ENCODE assay signal across 8 cellular contexts in the genomic region with DNA sequence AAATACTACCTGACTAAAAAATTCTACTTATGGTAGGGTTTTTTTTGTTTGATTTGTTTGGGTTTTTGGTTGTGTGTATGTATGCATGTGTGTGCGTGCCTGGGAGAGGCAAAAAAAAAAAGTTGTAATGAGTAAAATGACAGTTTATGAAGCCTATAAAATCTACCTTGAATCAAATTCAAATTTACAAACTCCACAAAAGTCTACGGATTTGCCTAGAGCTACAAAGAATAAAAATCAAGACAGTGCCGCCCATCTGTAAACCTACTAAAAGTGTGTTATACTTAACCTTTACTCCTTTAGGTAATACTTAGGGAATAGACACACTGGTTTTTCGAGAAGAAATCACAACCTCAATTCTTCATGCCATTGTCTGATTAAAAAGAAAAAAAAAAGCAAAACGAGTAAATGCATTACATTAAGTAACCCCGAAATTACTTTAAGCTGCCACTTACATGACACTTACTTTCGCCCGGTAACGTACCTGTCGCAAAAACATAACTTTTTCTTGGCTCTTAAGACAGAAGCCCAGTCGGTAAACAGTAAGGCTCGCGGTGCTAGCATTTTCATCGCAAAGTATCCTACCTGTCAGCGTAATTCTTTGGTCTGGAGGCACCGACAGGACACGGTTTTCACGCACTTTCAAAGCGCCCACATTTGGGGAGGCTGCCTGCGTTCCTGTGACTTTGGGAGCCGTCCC. TPM values are rescaled to one million over a fixed set of nuclear protein-coding genes. Genes with fewer than 3 reads are reported as not detected.
A peak's percentile ranks its signal among the peaks of the same experiment; 100 is the strongest.
DNase-seq lines count a peak whose midpoint lies in the region; ATAC-seq, FAIRE-seq and TF ChIP-seq lines count a peak whose summit lies in the region.

No MANE protein-coding gene starts in this region.

- no peak for TF ChIP-seq RAD21 in H1 (IDR thresholded peaks at IDR 0.05 in 1 of 2, conservative IDR thresholded peaks at IDR 0.05 in 1 of 2; ENCODE audit: low read depth in 2 of 2, low read length in 2 of 2)

- CTCF ChIA-PET in H1 (lab: Charles Lee; ENCODE audit: partially characterized antibody): interaction anchor here (0.7 to 2.0 kb wide), 7 partner anchors 20 to 424 kb away, joined by 3 to 6 read pairs (median 5); partner anchors contain the start of gene C1orf52

- peaks cover 27% of the 10 kb centered on the region for H3K79me2 ChIP-seq in MM.1S (ENCODE audit: low read length)
- peaks cover 0 to 49% of the 10 kb centered on the region in 2 experiments; a peak in 2 of 4 replicates for H3K79me2 ChIP-seq in H1 (ENCODE audit: control insufficient read depth in 1 of 2, insufficient read depth in 2 of 2, low read length in 2 of 2)

- 5% methylated on average over 21 of the region's 21 CpGs; no CpG with 5 or more reads in 1 of the 2 experiments for WGBS in H1 (ENCODE audit: extremely low coverage in 1 of 2, insufficient coverage in 1 of 2, insufficient read length in 1 of 2, insufficient replicate concordance in 2 of 2, low coverage in 1 of 2, low lambda C conversion rate in 2 of 2, missing lambda C conversion rate in 1 of 2), 2 experiments
- WGBS in neuronal stem cell (ENCODE audit: extremely low coverage in 2 of 2, insufficient read length in 2 of 2, insufficient replicate concordance in 1 of 2), 2 donors: 100% methylated on average over 1 of the region's 21 CpGs; no CpG with 5 or more reads in 1 of the 2 donors

- no peaks in the 10 kb centered on the region; the same call in 1 of the 2 replicates for H3F3A ChIP-seq in MM.1S (ENCODE audit: insufficient read depth, low read length)

- H3K27me3 ChIP-seq in MM.1S (replicated peaks; ENCODE audit: insufficient read depth, low read length): no peaks in the 10 kb centered on the region
- no peaks in the 10 kb centered on the region for H3K27me3 ChIP-seq in H1 (replicated peaks in 1 of 4; ENCODE audit: control insufficient read depth in 3 of 4, extremely low read depth in 1 of 4, insufficient read depth in 3 of 4, low read length in 3 of 4)
- peaks cover 0 to 30% (median 0%) of the 10 kb centered on the region in 3 experiments for H3K27me3 ChIP-seq in neuronal stem cell (ENCODE audit: control insufficient read depth in 3 of 3, insufficient read depth in 3 of 3, low read depth in 1 of 3, low read length in 3 of 3)

- peak overlapping the region; percentile 79 for H2AFZ ChIP-seq in MM.1S (ENCODE audit: low read length)
- H2AFZ ChIP-seq in H1 (ENCODE audit: low read length): no peak overlapping the region
- H2AFZ ChIP-seq in neuronal stem cell (ENCODE audit: low read length): peak overlapping the region; percentile 98

- H4K91ac ChIP-seq in H1 (replicated peaks; ENCODE audit: insufficient read length, low read length): no peak overlapping the region
- H4K91ac ChIP-seq in neuronal stem cell (ENCODE audit: low read depth, low read length, poor library complexity): no peak overlapping the region

- TF ChIP-seq CTCF in MM.1S (IDR thresholded peaks at IDR 0.05; ENCODE audit: low read length) (no peak), H1 (IDR thresholded peaks at IDR 0.05; ENCODE audit: control extremely low read depth in 1 of 3, insufficient read depth in 1 of 3, low read depth in 1 of 3, low read length in 3 of 3) (no peak)

- H3K14ac ChIP-seq in H1 (ENCODE audit: insufficient read length): no peak overlapping the region
- H3K14ac ChIP-seq in neuronal stem cell (ENCODE audit: low read length): no peak overlapping the region

- H3K36me3 ChIP-seq in MM.1S (replicated peaks; ENCODE audit: insufficient read depth, low read length) (no peaks in the 10 kb centered on the region), H1 (ENCODE audit: control insufficient read depth in 2 of 4, insufficient read depth in 4 of 4, low read length in 3 of 4) (no peaks in the 10 kb centered on the region), neuronal stem cell (replicated peaks in 1 of 2; ENCODE audit: control insufficient read depth in 2 of 2, insufficient read depth in 2 of 2, low read length in 2 of 2) (no peaks in the 10 kb centered on the region)

- peaks cover 6% of the 10 kb centered on the region; the same call in 1 of the 2 replicates for H3K4me1 ChIP-seq in MM.1S (ENCODE audit: low read length)
- H3K4me1 ChIP-seq in H1 (replicated peaks in 1 of 4; ENCODE audit: control insufficient read depth in 3 of 4, insufficient read depth in 4 of 4, low read length in 3 of 4): peaks cover 0 to 3% (median 1%) of the 10 kb centered on the region in 4 experiments; a peak in 3 of 7 replicates
- H3K4me1 ChIP-seq in neuronal stem cell (ENCODE audit: control insufficient read depth in 2 of 2, insufficient read depth in 1 of 2, low read depth in 1 of 2, low read length in 2 of 2): peaks cover 1 to 4% of the 10 kb centered on the region in 2 donors

- H2AK5ac ChIP-seq in H1 (ENCODE audit: low read depth, low read length): no peak overlapping the region
- H2AK5ac ChIP-seq in neuronal stem cell (ENCODE audit: low read depth, low read length): no peak overlapping the region

- no peak overlapping the region for H2BK20ac ChIP-seq in H1 (ENCODE audit: low read length)

- no peaks in the 10 kb centered on the region for H3K9me2 ChIP-seq in MM.1S (replicated peaks; ENCODE audit: insufficient read depth, low read length)

- no peak for TF ChIP-seq POLR2A in H1 (IDR thresholded peaks at IDR 0.05; ENCODE audit: control extremely low read depth in 1 of 2, low read depth in 2 of 2, low read length in 2 of 2)

- peaks cover 11% of the 10 kb centered on the region for H3K23me2 ChIP-seq in H1 (ENCODE audit: low read depth, low read length)

- H2BK12ac ChIP-seq in H1 (ENCODE audit: low read depth, low read length): no peak overlapping the region
- H2BK12ac ChIP-seq in neuronal stem cell (ENCODE audit: low read length): no peak overlapping the region

- H3K23ac ChIP-seq in H1 (ENCODE audit: insufficient read length): no peak overlapping the region
- H3K23ac ChIP-seq in neuronal stem cell (ENCODE audit: low read depth, low read length, poor library complexity): peak overlapping the region; percentile 98

- H4K5ac ChIP-seq in H1 (ENCODE audit: insufficient read length, low read depth, low read length): no peak overlapping the region

- H3K18ac ChIP-seq in H1 (ENCODE audit: extremely low read depth, low read length) (no peak overlapping the region; the same call in 1 of the 2 replicates), neuronal stem cell (ENCODE audit: low read length) (peak overlapping the region; percentile 99)

- H4K20me1 ChIP-seq in MM.1S (ENCODE audit: insufficient read depth, low read length) (no peaks in the 10 kb centered on the region), H1 (replicated peaks in 1 of 2; ENCODE audit: control insufficient read depth in 1 of 2, insufficient read depth in 2 of 2, low read length in 2 of 2) (no peaks in the 10 kb centered on the region)

- no peak for FAIRE-seq in H1 (lab: Jason Lieb, UNC)

- in situ Hi-C loops in KBM-7 (cut with MboI; ENCODE audit: low pct_unique_long_range_greater_than_20kb, low sequenced_read_pairs): no loop called here

- DNase-seq in DMS53 (lab: John Stamatoyannopoulos, UW) (peak; percentile 71), MM.1S (peak; percentile 53), H1 (ENCODE audit: low read depth in 1 of 2, low spot score in 2 of 2) (no peak), neuronal stem cell (ENCODE audit: low spot score) (peak; percentile 11), RPMI8226 (no peak), NCI-H524 treated with DMSO at 0.1 percent for 48 hours (lab: John Stamatoyannopoulos, UW) (no peak), KBM-7 (no peak)

- H3K79me1 ChIP-seq in H1 (ENCODE audit: low read depth, low read length) (0 out of 2 replicates have a peak, but pooled peaks cover 2% of the 10 kb centered on the region), neuronal stem cell (ENCODE audit: low read depth, low read length) (peaks cover 6% of the 10 kb centered on the region)

- H3K4ac ChIP-seq in H1 (replicated peaks; ENCODE audit: insufficient read length, low read depth, low read length) (no peak overlapping the region), neuronal stem cell (ENCODE audit: low read length) (no peak overlapping the region)

- H4K8ac ChIP-seq in H1 (ENCODE audit: extremely low read depth, insufficient read depth, low read length) (no peak overlapping the region), neuronal stem cell (ENCODE audit: low read depth, low read length) (no peak overlapping the region)

- H3K9me3 ChIP-seq in MM.1S (replicated peaks; ENCODE audit: insufficient read depth, low read length): no peaks in the 10 kb centered on the region
- H3K9me3 ChIP-seq in H1 (ENCODE audit: insufficient read depth in 2 of 2, low read depth in 1 of 2, low read length in 1 of 2): no peaks in the 10 kb centered on the region
- no peaks in the 10 kb centered on the region for H3K9me3 ChIP-seq in neuronal stem cell (replicated peaks in 1 of 2; ENCODE audit: control insufficient read depth in 2 of 2, insufficient read depth in 1 of 2, low read depth in 1 of 2, low read length in 2 of 2)

- H3K4me2 ChIP-seq in MM.1S (ENCODE audit: low read depth, low read length) (peak overlapping the region; percentile 71), H1 (ENCODE audit: insufficient read depth in 1 of 2, low read depth in 2 of 2, low read length in 2 of 2) (peak overlapping the region; percentile 73 to 93), neuronal stem cell (ENCODE audit: insufficient read depth, low read length, poor library complexity, severe bottlenecking) (peak overlapping the region; percentile 80)

- H2BK120ac ChIP-seq in H1 (replicated peaks; ENCODE audit: low read depth, low read length) (no peak overlapping the region), neuronal stem cell (ENCODE audit: low read depth, low read length) (no peak overlapping the region)

- no peak overlapping the region for H3K56ac ChIP-seq in H1 (replicated peaks; ENCODE audit: insufficient read length, low read depth, low read length)

- H3K27ac ChIP-seq in MM.1S (ENCODE audit: low read length): peak overlapping the region; percentile 81; the same call in 1 of the 2 replicates
- H3K27ac ChIP-seq in H1 (ENCODE audit: low read depth, low read length): no peak overlapping the region
- no peak overlapping the region for H3K27ac ChIP-seq in neuronal stem cell (replicated peaks; ENCODE audit: low read length)

- H2BK5ac ChIP-seq in H1 (ENCODE audit: low read depth, low read length) (0 out of 2 replicates have a peak overlapping the region, but pooled peaks have one; percentile 82), neuronal stem cell (ENCODE audit: low read length) (peak overlapping the region; percentile 98)

- H3K4me3 ChIP-seq in MM.1S (ENCODE audit: low read length) (peak overlapping the region; percentile 83), H1 (ENCODE audit: extremely low read depth in 1 of 4, insufficient read depth in 2 of 4, low read depth in 3 of 4, low read length in 4 of 4) (peak overlapping the region; percentile 73 to 95 (median 84)), neuronal stem cell (ENCODE audit: low read length in 2 of 2) (peak overlapping the region; percentile 57 to 89)

- no peak for ATAC-seq in HG02798 (IDR thresholded peaks at IDR 0.05; ENCODE audit: poor library complexity, unreplicated experiment)

- no peak for TF ChIP-seq EP300 in H1 (IDR thresholded peaks at IDR 0.05; ENCODE audit: borderline replicate concordance in 1 of 2, low read depth in 2 of 2, low read length in 2 of 2)

- H2BK15ac ChIP-seq in H1 (ENCODE audit: low read length) (0 out of 2 replicates have a peak overlapping the region, but pooled peaks have one; percentile 11), neuronal stem cell (ENCODE audit: low read length) (no peak overlapping the region)

- POLR2A ChIA-PET in H1 (lab: Charles Lee; ENCODE audit: partially characterized antibody): interaction anchor here (0.7 to 3.8 kb wide), 12 partner anchors 8 to 384 kb away, joined by 3 to 17 read pairs (median 4); partner anchors contain the start of genes BCL10 and C1orf52

- peak overlapping the region; percentile 67 for H3K9ac ChIP-seq in MM.1S (ENCODE audit: low read length)
- H3K9ac ChIP-seq in H1 (replicated peaks in 1 of 4; ENCODE audit: extremely low read depth in 1 of 4, low read depth in 3 of 4, low read length in 3 of 4): peak overlapping the region; percentile 61 to 98 (median 86)
- peak overlapping the region; percentile 94 for H3K9ac ChIP-seq in neuronal stem cell (ENCODE audit: low read depth, low read length, poor library complexity)

RNA-seq across cellular contexts. Expression of gene SYDE2, which starts 1.0 kb away (rescaled TPM):
- 12.7 and 14.6 TPM in 2 replicates for total RNA-seq in H1 (2021; fragmentation: NEBNext Ultra II Directional; extraction: Animal tissue kit (Norgen Biotek cat#: 25700))
- 1.6 and 2.1 TPM in 2 replicates for polyA plus RNA-seq in H1 (2011; rRNA removed)
- polyA plus RNA-seq in H1 (2011; cell fraction: cytosol; rRNA removed): 2.8 TPM
- 2.9 TPM for polyA plus RNA-seq in H1 (2011; cell fraction: nucleus; rRNA removed)
- 1.7 to 3.3 TPM (median 2.5 TPM) in 4 replicates for polyA plus RNA-seq in H1 (2012, experiment 1 of 2)
- 0.25 TPM for polyA plus RNA-seq in H1 (2012, experiment 2 of 2)
- polyA plus RNA-seq in H1 (2013, experiment 1 of 2): 4.5 TPM
- polyA plus RNA-seq in H1 (2013, experiment 2 of 2): 4.1 TPM
- polyA minus RNA-seq in H1 (2011; rRNA and poly(A)+ RNA removed): 13.9 and 15.8 TPM in 2 replicates
- 8.4 TPM for polyA minus RNA-seq in H1 (2011; cell fraction: cytosol; rRNA and poly(A)+ RNA removed)
- polyA minus RNA-seq in H1 (2011; cell fraction: nucleus; rRNA and poly(A)+ RNA removed): 18.5 TPM
- polyA plus RNA-seq in neuronal stem cell (2013, experiment 1 of 2): 6.4 TPM
- 6.2 TPM for polyA plus RNA-seq in neuronal stem cell (2013, experiment 2 of 2)

RNA-seq across cellular contexts. Expression of gene C1orf52, which starts 59.6 kb away (rescaled TPM):
- 39.1 and 39.3 TPM in 2 replicates for total RNA-seq in H1 (2021; fragmentation: NEBNext Ultra II Directional; extraction: Animal tissue kit (Norgen Biotek cat#: 25700))
- 29.2 and 46.9 TPM in 2 replicates for polyA plus RNA-seq in H1 (2011; rRNA removed)
- polyA plus RNA-seq in H1 (2011; cell fraction: cytosol; rRNA removed): 41.8 TPM
- polyA plus RNA-seq in H1 (2011; cell fraction: nucleus; rRNA removed): 75.0 TPM
- polyA plus RNA-seq in H1 (2012, experiment 1 of 2): 31.4 to 42.3 TPM (median 37.7 TPM) in 4 replicates
- 7.8 TPM for polyA plus RNA-seq in H1 (2012, experiment 2 of 2)
- polyA plus RNA-seq in H1 (2013, experiment 1 of 2): 31.6 TPM
- 33.4 TPM for polyA plus RNA-seq in H1 (2013, experiment 2 of 2)
- 20.1 and 22.6 TPM in 2 replicates for polyA minus RNA-seq in H1 (2011; rRNA and poly(A)+ RNA removed)
- polyA minus RNA-seq in H1 (2011; cell fraction: cytosol; rRNA and poly(A)+ RNA removed): 23.6 TPM
- polyA minus RNA-seq in H1 (2011; cell fraction: nucleus; rRNA and poly(A)+ RNA removed): 32.0 TPM
- 34.5 TPM for polyA plus RNA-seq in neuronal stem cell (2013, experiment 1 of 2)
- polyA plus RNA-seq in neuronal stem cell (2013, experiment 2 of 2): 35.0 TPM

Comparison
In these comparisons a context has a peak if more than half of its experiments do, and no peak if none do; other contexts are left out.
1. DNase-seq: peak in DMS53 (single experiment), MM.1S (single experiment) and neuronal stem cell (single experiment); none in H1 (0 of 2), RPMI8226 (single experiment), NCI-H524 treated with DMSO at 0.1 percent for 48 hours (single experiment) and KBM-7 (single experiment).
2. Peak in every context shown above with its lines, with median percentiles within 50 percentile points of each other: H3K4me2 ChIP-seq, H3K4me3 ChIP-seq and H3K9ac ChIP-seq.